ENCODE assay signal across 8 cellular contexts in the genomic region with DNA sequence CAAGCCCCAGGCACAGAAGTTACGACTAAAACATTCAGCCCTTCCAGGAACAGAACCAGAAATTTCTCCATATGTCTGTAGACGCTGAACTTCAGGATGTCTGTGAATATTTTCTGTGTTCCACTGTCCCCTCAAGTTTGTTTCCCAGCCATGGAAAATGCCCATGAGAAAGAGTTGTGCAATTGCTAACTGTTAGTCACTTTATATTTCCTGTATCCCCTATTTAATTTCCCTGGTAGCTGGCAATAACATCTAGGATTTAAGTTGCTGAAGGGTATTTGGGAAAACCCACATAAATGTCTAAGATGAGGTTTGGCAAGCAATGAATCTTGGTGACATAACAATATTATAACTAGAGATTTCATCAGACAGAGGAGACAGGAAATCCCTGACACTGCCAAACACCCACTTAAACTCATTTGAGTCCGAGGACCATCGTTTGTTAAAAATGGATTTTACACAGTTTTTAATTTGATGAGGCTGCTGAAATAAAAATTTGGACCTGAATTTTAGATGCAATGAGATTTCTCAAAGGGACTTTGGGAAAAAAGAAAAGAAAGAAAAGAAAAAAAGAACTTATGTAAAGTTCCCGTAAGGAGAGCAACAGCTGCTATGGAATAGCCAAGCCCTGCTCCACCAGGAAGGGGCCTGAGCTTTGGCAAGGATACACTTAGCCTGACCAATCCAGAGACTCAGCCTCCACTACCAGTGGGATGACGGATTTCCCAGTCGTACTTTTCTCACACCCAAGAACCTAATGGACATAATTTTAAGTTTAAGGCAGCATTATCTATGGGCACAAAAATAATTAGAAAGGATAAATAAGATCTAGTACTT. TPM values are rescaled to one million over a fixed set of nuclear protein-coding genes. Genes with fewer than 3 reads are reported as not detected.
DNase-seq lines count a peak whose midpoint lies in the region; ATAC-seq and TF ChIP-seq lines count a peak whose summit lies in the region.

No MANE protein-coding gene starts in this region.

- H3K4me3 Mint-ChIP-seq in osteocyte (ENCODE audit: unreplicated experiment): peak overlapping the region; percentile 28

- peak; percentile 45 for DNase-seq in CD1c-positive myeloid dendritic cell (ENCODE audit: extremely low spot score)
- peak; percentile 8 for DNase-seq in NCI-H69 (lab: John Stamatoyannopoulos, UW)
- peak; percentile 89 for DNase-seq in epithelial cell of esophagus (ENCODE audit: low read depth)
- no peak for DNase-seq in osteocyte (ENCODE audit: extremely low spot score, unreplicated experiment)
- DNase-seq in NCI-H2227 (lab: John Stamatoyannopoulos, UW; ENCODE audit: unreplicated experiment): no peak
- DNase-seq in NCI-H748 (lab: John Stamatoyannopoulos, UW; ENCODE audit: unreplicated experiment): no peak
- DNase-seq in C1 segment of cervical spinal cord (lab: John Stamatoyannopoulos, UW): no peak

- no peaks in the 10 kb centered on the region for H3K27me3 Mint-ChIP-seq in osteocyte (ENCODE audit: unreplicated experiment)

- H3K4me1 Mint-ChIP-seq in osteocyte (ENCODE audit: unreplicated experiment): peaks cover 36% of the 10 kb centered on the region

- H3K9me3 Mint-ChIP-seq in osteocyte (ENCODE audit: unreplicated experiment): no peaks in the 10 kb centered on the region

- no peak overlapping the region for H3K4me3 ChIP-seq in epithelial cell of esophagus (ENCODE audit: low read length)

- TF ChIP-seq CTCF in epithelial cell of esophagus (IDR thresholded peaks at IDR 0.05; ENCODE audit: insufficient read depth, low read depth, low read length, missing control alignments) (no peak), osteocyte (IDR thresholded peaks at IDR 0.05) (no peak)

- H3K27ac Mint-ChIP-seq in osteocyte (ENCODE audit: unreplicated experiment): peak overlapping the region; percentile 98

- H3K36me3 Mint-ChIP-seq in osteocyte (ENCODE audit: unreplicated experiment): no peaks in the 10 kb centered on the region

- ATAC-seq in HG03159 (IDR thresholded peaks at IDR 0.05; ENCODE audit: unreplicated experiment): no peak

RNA-seq across cellular contexts. Expression of a gene that starts 21.8 kb away (rescaled TPM):
- 84.2 and 96.6 TPM in 2 replicates for total RNA-seq in osteocyte

Comparison
In these comparisons a context has a peak if more than half of its experiments do, and no peak if none do; other contexts are left out.
1. DNase-seq: peak in CD1c-positive myeloid dendritic cell (single experiment), NCI-H69 (single experiment) and epithelial cell of esophagus (single experiment); none in osteocyte (single experiment), NCI-H2227 (single experiment), NCI-H748 (single experiment) and C1 segment of cervical spinal cord (0 of 14).